In the genomic region with DNA sequence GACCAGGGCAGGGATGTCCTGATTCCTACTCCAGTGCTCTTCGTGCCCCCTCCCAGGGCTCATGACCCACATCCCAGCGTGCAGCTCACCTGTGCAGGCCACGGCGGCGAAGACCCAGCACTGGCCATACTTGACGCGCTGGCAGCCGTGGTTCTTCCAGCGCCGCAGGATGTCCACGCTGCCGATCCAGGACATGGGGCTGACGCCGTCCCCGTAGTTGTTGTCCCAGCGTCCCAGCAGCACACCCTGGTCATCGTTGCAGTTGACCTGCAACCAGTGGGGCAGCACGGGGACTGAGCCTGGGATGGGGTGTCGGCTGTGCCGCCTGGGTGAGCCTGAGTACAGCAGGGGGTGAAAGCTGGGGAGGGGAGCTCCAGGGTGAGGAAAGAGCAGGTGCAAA, we compare ENCODE assay signal across 2 cellular contexts.
TF ChIP-seq lines count a peak whose summit lies in the region.

No MANE protein-coding gene starts in this region.

TF ChIP-seq in K562, 482 proteins besides CTCF, POLR2A, EP300 and RAD21 (continued from another document):
- no peak for TF ChIP-seq ZNF830 (CRISPR knock-in tag; IDR thresholded peaks at IDR 0.05)
- TF ChIP-seq ZNF134 (CRISPR knock-in tag; conservative IDR thresholded peaks at IDR 0.05): 0 out of 2 replicates have a peak, but pooled peaks have one; percentile 23
- no peak for TF ChIP-seq NFXL1 (CRISPR knock-in tag; IDR thresholded peaks at IDR 0.05)
- no peak for TF ChIP-seq SRSF1 (IDR thresholded peaks at IDR 0.05; ENCODE audit: low read depth, low read length)
- TF ChIP-seq POLR2G (IDR thresholded peaks at IDR 0.05; ENCODE audit: low read depth, low read length): peak; percentile 59

TF ChIP-seq in liver, 16 proteins besides CTCF, POLR2A, EP300 and RAD21 (continued from another document):
- TF ChIP-seq MAX (IDR thresholded peaks at IDR 0.05) (no peak), FOXA1 (IDR thresholded peaks at IDR 0.05) (no peak), HNF4G (IDR thresholded peaks at IDR 0.05) (no peak)
